ENCODE assay signal across 1 cellular context in the genomic region with DNA sequence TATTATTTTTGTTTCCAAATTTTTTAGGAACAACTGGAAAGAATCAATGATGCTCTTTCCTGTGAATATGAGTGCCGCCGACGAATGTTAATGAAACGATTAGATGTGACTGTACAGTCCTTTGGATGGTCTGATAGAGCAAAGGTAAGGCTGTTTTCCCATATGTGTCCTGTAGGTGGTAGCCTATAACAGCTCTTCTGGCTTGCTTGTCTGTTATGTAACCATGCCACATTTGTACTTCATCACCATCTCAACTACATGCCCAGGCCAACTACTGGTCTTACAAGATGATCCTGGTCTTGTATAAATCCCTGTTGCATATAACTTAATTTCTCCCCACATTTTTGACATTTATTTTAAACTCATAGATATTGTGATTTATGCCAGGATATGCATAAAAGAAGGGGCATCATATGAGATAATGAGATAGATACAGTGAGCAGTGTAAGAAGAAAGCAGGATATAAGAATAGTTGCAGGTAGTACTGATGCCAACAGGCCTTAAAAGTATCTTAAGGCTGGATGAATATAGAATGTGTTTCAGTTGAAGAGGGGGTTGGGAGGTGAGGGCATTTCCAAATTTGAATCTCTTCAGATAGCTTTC.
TF ChIP-seq lines count a peak whose summit lies in the region.

No MANE protein-coding gene starts in this region.

TF ChIP-seq in HepG2, 621 proteins besides CTCF, POLR2A, EP300 and RAD21:
- TF ChIP-seq SETDB1 (CRISPR knock-in tag; IDR thresholded peaks at IDR 0.05; ENCODE audit: borderline replicate concordance): no peak
- TF ChIP-seq, protein P1, sequence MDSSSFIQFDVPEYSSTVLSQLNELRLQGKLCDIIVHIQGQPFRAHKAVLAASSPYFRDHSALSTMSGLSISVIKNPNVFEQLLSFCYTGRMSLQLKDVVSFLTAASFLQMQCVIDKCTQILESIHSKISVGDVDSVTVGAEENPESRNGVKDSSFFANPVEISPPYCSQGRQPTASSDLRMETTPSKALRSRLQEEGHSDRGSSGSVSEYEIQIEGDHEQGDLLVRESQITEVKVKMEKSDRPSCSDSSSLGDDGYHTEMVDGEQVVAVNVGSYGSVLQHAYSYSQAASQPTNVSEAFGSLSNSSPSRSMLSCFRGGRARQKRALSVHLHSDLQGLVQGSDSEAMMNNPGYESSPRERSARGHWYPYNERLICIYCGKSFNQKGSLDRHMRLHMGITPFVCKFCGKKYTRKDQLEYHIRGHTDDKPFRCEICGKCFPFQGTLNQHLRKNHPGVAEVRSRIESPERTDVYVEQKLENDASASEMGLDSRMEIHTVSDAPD (CRISPR knock-in tag; IDR thresholded peaks at IDR 0.05): no peak
- TF ChIP-seq FOXK2 (IDR thresholded peaks at IDR 0.05): no peak
- 0 out of 2 replicates have a peak, but pooled peaks have one; percentile 32 for TF ChIP-seq RXRB (CRISPR knock-in tag; IDR thresholded peaks at IDR 0.05; ENCODE audit: borderline replicate concordance)
- TF ChIP-seq TBX3 (IDR thresholded peaks at IDR 0.05; ENCODE audit: borderline replicate concordance): no peak
- TF ChIP-seq FOXA3 (CRISPR knock-in tag; IDR thresholded peaks at IDR 0.05): 0 out of 2 replicates have a peak, but pooled peaks have one; percentile 14
- TF ChIP-seq ZNF672 (CRISPR knock-in tag; IDR thresholded peaks at IDR 0.05): no peak
- no peak for TF ChIP-seq TOE1 (CRISPR knock-in tag; IDR thresholded peaks at IDR 0.05)
- no peak for TF ChIP-seq BCL6 (CRISPR knock-in tag; IDR thresholded peaks at IDR 0.05)
- no peak for TF ChIP-seq GTF2F1 (IDR thresholded peaks at IDR 0.05; ENCODE audit: low read length)
- no peak for TF ChIP-seq ZBTB39 (CRISPR knock-in tag; IDR thresholded peaks at IDR 0.05)
- TF ChIP-seq ZNF550 (CRISPR knock-in tag; IDR thresholded peaks at IDR 0.05; ENCODE audit: borderline replicate concordance): no peak
- TF ChIP-seq ZNF781 (CRISPR knock-in tag; IDR thresholded peaks at IDR 0.05; ENCODE audit: borderline replicate concordance, not compliant biosample characterization): no peak
- no peak for TF ChIP-seq ZNF609 (CRISPR knock-in tag; IDR thresholded peaks at IDR 0.05; ENCODE audit: borderline replicate concordance)
- TF ChIP-seq, protein P2, sequence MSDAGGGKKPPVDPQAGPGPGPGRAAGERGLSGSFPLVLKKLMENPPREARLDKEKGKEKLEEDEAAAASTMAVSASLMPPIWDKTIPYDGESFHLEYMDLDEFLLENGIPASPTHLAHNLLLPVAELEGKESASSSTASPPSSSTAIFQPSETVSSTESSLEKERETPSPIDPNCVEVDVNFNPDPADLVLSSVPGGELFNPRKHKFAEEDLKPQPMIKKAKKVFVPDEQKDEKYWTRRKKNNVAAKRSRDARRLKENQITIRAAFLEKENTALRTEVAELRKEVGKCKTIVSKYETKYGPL (CRISPR knock-in tag; IDR thresholded peaks at IDR 0.05): peak; percentile 97
- TF ChIP-seq ZNF549 (CRISPR knock-in tag; IDR thresholded peaks at IDR 0.05): no peak
- peak; percentile 49; the same call in 1 of the 2 replicates for TF ChIP-seq SMC3 (IDR thresholded peaks at IDR 0.05; ENCODE audit: low read length)
- no peak for TF ChIP-seq NKX3-1 (CRISPR knock-in tag; IDR thresholded peaks at IDR 0.05)
- TF ChIP-seq CEBPG (CRISPR knock-in tag; IDR thresholded peaks at IDR 0.05): peak; percentile 45; the same call in 1 of the 2 replicates
- TF ChIP-seq HNRNPH1 (optimal IDR thresholded peaks at IDR 0.05; ENCODE audit: low read depth, low read length): no peak
- no peak for TF ChIP-seq ZBTB46 (CRISPR knock-in tag; IDR thresholded peaks at IDR 0.05; ENCODE audit: borderline replicate concordance)
- peak; percentile 55; the same call in 1 of the 2 replicates for TF ChIP-seq PPARG (CRISPR knock-in tag; conservative IDR thresholded peaks at IDR 0.05)
- TF ChIP-seq, protein P3, sequence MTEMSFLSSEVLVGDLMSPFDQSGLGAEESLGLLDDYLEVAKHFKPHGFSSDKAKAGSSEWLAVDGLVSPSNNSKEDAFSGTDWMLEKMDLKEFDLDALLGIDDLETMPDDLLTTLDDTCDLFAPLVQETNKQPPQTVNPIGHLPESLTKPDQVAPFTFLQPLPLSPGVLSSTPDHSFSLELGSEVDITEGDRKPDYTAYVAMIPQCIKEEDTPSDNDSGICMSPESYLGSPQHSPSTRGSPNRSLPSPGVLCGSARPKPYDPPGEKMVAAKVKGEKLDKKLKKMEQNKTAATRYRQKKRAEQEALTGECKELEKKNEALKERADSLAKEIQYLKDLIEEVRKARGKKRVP (CRISPR knock-in tag; IDR thresholded peaks at IDR 0.05): no peak
- no peak for TF ChIP-seq GTF3A (CRISPR knock-in tag; conservative IDR thresholded peaks at IDR 0.05)
- peak; percentile 75 for TF ChIP-seq STAG1 (CRISPR knock-in tag; IDR thresholded peaks at IDR 0.05)
- no peak for TF ChIP-seq ZNF350 (CRISPR knock-in tag; IDR thresholded peaks at IDR 0.05; ENCODE audit: borderline replicate concordance, low read depth)
- TF ChIP-seq KDM3A (CRISPR knock-in tag; IDR thresholded peaks at IDR 0.05; ENCODE audit: low read depth): no peak
- no peak for TF ChIP-seq ZBTB1 (CRISPR knock-in tag; IDR thresholded peaks at IDR 0.05; ENCODE audit: borderline replicate concordance)
- 0 out of 4 replicates have a peak, but pooled peaks of 1 of the 2 experiments have one; percentile 55 for TF ChIP-seq HMGXB4 (CRISPR knock-in tag; IDR thresholded peaks at IDR 0.05; ENCODE audit: borderline replicate concordance in 1 of 2, low read depth in 1 of 2)
- TF ChIP-seq DZIP1 (CRISPR knock-in tag; IDR thresholded peaks at IDR 0.05): no peak
